ENCODE assay signal across 1 cellular context in the genomic region with DNA sequence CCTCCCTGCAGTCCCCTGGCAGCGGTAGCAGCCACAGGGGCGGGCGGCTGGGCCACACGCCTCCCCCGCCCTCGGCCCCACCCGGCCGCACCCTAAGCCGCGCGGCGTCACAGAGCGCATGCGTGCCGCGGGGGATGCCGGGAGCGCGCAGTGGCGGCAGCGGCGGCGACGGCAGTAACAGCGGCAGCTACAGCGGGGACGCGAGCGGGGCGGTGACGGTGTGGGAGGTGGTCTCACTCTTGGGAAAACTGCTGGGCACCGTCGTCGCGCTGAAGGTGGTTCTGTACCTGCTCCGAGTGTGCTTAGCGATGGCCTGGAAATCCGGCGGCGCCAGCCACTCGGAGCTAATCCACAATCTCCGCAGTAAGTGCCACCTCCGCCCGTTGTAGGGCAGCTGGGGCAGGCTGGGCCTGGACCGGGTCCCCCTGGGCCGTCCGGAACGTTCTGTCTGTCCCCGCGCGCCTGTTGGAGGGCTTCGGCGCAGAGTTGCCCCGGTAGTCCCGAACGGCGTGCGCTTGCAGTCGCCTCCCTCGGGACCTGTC.
A peak's percentile ranks its signal among the peaks of the same experiment; 100 is the strongest.
TF ChIP-seq lines count a peak whose summit lies in the region.

TSS of gene PCMT1 (plus strand) at position 148 of the 542 bp plus-strand sequence. CDS start at position 309, 161 bp downstream.

TF ChIP-seq in HepG2, 621 proteins besides CTCF, POLR2A, EP300 and RAD21 (continued from another document and continues in another):
- TF ChIP-seq, protein P1, sequence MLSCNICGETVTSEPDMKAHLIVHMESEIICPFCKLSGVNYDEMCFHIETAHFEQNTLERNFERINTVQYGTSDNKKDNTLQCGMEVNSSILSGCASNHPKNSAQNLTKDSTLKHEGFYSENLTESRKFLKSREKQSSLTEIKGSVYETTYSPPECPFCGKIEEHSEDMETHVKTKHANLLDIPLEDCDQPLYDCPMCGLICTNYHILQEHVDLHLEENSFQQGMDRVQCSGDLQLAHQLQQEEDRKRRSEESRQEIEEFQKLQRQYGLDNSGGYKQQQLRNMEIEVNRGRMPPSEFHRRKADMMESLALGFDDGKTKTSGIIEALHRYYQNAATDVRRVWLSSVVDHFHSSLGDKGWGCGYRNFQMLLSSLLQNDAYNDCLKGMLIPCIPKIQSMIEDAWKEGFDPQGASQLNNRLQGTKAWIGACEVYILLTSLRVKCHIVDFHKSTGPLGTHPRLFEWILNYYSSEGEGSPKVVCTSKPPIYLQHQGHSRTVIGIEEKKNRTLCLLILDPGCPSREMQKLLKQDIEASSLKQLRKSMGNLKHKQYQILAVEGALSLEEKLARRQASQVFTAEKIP (CRISPR knock-in tag; IDR thresholded peaks at IDR 0.05; ENCODE audit: borderline replicate concordance), result no peak
- TF ChIP-seq NCOA2 (CRISPR knock-in tag; IDR thresholded peaks at IDR 0.05) (0 out of 2 replicates have a peak, but pooled peaks have one; percentile 2), ZNF343 (CRISPR knock-in tag; IDR thresholded peaks at IDR 0.05) (peak; percentile 82; the same call in 1 of the 2 replicates), MAFF (IDR thresholded peaks at IDR 0.05; ENCODE audit: low read depth, low read length) (no peak), CBX1 (IDR thresholded peaks at IDR 0.05; ENCODE audit: low read depth) (no peak), TEAD2 (CRISPR knock-in tag; IDR thresholded peaks at IDR 0.05) (no peak; the same call in 1 of the 2 replicates), ZKSCAN1 (IDR thresholded peaks at IDR 0.05; ENCODE audit: low read length) (no peak), MATR3 (CRISPR knock-in tag; IDR thresholded peaks at IDR 0.05) (no peak), GFI1 (CRISPR knock-in tag; IDR thresholded peaks at IDR 0.05; ENCODE audit: borderline replicate concordance) (no peak), KMT2B (CRISPR knock-in tag; IDR thresholded peaks at IDR 0.05) (peak; percentile 66), FOSL2 (CRISPR knock-in tag; IDR thresholded peaks at IDR 0.05) (no peak; the same call in 1 of the 2 replicates), ZNF816 (CRISPR knock-in tag; IDR thresholded peaks at IDR 0.05; ENCODE audit: borderline replicate concordance) (0 out of 2 replicates have a peak, but pooled peaks have one; percentile 1), FOXP1 (IDR thresholded peaks at IDR 0.05) (no peak), FOXP1 (CRISPR knock-in tag; IDR thresholded peaks at IDR 0.05) (no peak), PRMT3 (CRISPR knock-in tag; IDR thresholded peaks at IDR 0.05; ENCODE audit: borderline replicate concordance, low read depth) (no peak), USF2 (IDR thresholded peaks at IDR 0.05; ENCODE audit: low read depth, low read length) (no peak), USF2 (CRISPR knock-in tag; IDR thresholded peaks at IDR 0.05; ENCODE audit: borderline replicate concordance) (no peak), SIN3A (IDR thresholded peaks at IDR 0.05; ENCODE audit: borderline replicate concordance, low read depth, low read length) (no peak), ESRRA (CRISPR knock-in tag; IDR thresholded peaks at IDR 0.05; ENCODE audit: low read depth) (no peak; the same call in none of the 2 replicates), GTF2F1 (IDR thresholded peaks at IDR 0.05; ENCODE audit: low read length) (no peak), SALL2 (CRISPR knock-in tag; IDR thresholded peaks at IDR 0.05) (peak; percentile 65; the same call in 1 of the 2 replicates), TBX2 (CRISPR knock-in tag; IDR thresholded peaks at IDR 0.05; ENCODE audit: borderline replicate concordance) (peak; percentile 67; the same call in 1 of the 2 replicates), ZNF720 (CRISPR knock-in tag; IDR thresholded peaks at IDR 0.05) (no peak), KDM4B (CRISPR knock-in tag; IDR thresholded peaks at IDR 0.05) (no peak), ZSCAN30 (CRISPR knock-in tag; IDR thresholded peaks at IDR 0.05) (no peak), SNAI1 (CRISPR knock-in tag; IDR thresholded peaks at IDR 0.05; ENCODE audit: borderline replicate concordance) (no peak), XBP1 (CRISPR knock-in tag; IDR thresholded peaks at IDR 0.05) (no peak; the same call in 1 of the 2 replicates), ZFP36 (IDR thresholded peaks at IDR 0.05; ENCODE audit: borderline replicate concordance, low read depth, low read length, partially characterized antibody) (no peak), ZNF577 (CRISPR knock-in tag; IDR thresholded peaks at IDR 0.05; ENCODE audit: borderline replicate concordance, low read depth) (no peak), ZNF841 (CRISPR knock-in tag; IDR thresholded peaks at IDR 0.05; ENCODE audit: borderline replicate concordance) (peak; percentile 56; the same call in 1 of the 2 replicates), ZNF75D (CRISPR knock-in tag; IDR thresholded peaks at IDR 0.05; ENCODE audit: borderline replicate concordance) (no peak), ZNF33A (CRISPR knock-in tag; IDR thresholded peaks at IDR 0.05; ENCODE audit: borderline replicate concordance) (no peak; the same call in 1 of the 2 replicates), ETV6 (CRISPR knock-in tag; conservative IDR thresholded peaks at IDR 0.05) (0 out of 2 replicates have a peak, but pooled peaks have one; percentile 29), HNF4G (IDR thresholded peaks at IDR 0.05; ENCODE audit: borderline replicate concordance, low read depth, low read length) (no peak), HNF4G (CRISPR knock-in tag; IDR thresholded peaks at IDR 0.05; ENCODE audit: borderline replicate concordance, low read depth) (peak; percentile 42; the same call in 1 of the 2 replicates), MYNN (CRISPR knock-in tag; IDR thresholded peaks at IDR 0.05; ENCODE audit: low read depth) (no peak), PITX1 (CRISPR knock-in tag; IDR thresholded peaks at IDR 0.05) (peak; percentile 65), REXO4 (CRISPR knock-in tag; IDR thresholded peaks at IDR 0.05; ENCODE audit: borderline replicate concordance) (no peak), NFYB (CRISPR knock-in tag; IDR thresholded peaks at IDR 0.05) (no peak), NR0B2 (CRISPR knock-in tag; IDR thresholded peaks at IDR 0.05) (no peak)
- TF ChIP-seq, protein P2, sequence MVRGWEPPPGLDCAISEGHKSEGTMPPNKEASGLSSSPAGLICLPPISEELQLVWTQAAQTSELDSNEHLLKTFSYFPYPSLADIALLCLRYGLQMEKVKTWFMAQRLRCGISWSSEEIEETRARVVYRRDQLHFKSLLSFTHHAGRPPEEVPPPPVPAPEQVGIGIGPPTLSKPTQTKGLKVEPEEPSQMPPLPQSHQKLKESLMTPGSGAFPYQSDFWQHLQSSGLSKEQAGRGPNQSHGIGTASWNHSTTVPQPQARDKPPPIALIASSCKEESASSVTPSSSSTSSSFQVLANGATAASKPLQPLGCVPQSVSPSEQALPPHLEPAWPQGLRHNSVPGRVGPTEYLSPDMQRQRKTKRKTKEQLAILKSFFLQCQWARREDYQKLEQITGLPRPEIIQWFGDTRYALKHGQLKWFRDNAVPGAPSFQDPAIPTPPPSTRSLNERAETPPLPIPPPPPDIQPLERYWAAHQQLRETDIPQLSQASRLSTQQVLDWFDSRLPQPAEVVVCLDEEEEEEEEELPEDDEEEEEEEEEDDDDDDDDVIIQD (CRISPR knock-in tag; IDR thresholded peaks at IDR 0.05; ENCODE audit: low read depth), result no peak; the same call in 1 of the 2 replicates
- TF ChIP-seq, protein P3, sequence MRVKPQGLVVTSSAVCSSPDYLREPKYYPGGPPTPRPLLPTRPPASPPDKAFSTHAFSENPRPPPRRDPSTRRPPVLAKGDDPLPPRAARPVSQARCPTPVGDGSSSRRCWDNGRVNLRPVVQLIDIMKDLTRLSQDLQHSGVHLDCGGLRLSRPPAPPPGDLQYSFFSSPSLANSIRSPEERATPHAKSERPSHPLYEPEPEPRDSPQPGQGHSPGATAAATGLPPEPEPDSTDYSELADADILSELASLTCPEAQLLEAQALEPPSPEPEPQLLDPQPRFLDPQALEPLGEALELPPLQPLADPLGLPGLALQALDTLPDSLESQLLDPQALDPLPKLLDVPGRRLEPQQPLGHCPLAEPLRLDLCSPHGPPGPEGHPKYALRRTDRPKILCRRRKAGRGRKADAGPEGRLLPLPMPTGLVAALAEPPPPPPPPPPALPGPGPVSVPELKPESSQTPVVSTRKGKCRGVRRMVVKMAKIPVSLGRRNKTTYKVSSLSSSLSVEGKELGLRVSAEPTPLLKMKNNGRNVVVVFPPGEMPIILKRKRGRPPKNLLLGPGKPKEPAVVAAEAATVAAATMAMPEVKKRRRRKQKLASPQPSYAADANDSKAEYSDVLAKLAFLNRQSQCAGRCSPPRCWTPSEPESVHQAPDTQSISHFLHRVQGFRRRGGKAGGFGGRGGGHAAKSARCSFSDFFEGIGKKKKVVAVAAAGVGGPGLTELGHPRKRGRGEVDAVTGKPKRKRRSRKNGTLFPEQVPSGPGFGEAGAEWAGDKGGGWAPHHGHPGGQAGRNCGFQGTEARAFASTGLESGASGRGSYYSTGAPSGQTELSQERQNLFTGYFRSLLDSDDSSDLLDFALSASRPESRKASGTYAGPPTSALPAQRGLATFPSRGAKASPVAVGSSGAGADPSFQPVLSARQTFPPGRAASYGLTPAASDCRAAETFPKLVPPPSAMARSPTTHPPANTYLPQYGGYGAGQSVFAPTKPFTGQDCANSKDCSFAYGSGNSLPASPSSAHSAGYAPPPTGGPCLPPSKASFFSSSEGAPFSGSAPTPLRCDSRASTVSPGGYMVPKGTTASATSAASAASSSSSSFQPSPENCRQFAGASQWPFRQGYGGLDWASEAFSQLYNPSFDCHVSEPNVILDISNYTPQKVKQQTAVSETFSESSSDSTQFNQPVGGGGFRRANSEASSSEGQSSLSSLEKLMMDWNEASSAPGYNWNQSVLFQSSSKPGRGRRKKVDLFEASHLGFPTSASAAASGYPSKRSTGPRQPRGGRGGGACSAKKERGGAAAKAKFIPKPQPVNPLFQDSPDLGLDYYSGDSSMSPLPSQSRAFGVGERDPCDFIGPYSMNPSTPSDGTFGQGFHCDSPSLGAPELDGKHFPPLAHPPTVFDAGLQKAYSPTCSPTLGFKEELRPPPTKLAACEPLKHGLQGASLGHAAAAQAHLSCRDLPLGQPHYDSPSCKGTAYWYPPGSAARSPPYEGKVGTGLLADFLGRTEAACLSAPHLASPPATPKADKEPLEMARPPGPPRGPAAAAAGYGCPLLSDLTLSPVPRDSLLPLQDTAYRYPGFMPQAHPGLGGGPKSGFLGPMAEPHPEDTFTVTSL (CRISPR knock-in tag; IDR thresholded peaks at IDR 0.05; ENCODE audit: borderline replicate concordance), result no peak
- TF ChIP-seq, protein P4, sequence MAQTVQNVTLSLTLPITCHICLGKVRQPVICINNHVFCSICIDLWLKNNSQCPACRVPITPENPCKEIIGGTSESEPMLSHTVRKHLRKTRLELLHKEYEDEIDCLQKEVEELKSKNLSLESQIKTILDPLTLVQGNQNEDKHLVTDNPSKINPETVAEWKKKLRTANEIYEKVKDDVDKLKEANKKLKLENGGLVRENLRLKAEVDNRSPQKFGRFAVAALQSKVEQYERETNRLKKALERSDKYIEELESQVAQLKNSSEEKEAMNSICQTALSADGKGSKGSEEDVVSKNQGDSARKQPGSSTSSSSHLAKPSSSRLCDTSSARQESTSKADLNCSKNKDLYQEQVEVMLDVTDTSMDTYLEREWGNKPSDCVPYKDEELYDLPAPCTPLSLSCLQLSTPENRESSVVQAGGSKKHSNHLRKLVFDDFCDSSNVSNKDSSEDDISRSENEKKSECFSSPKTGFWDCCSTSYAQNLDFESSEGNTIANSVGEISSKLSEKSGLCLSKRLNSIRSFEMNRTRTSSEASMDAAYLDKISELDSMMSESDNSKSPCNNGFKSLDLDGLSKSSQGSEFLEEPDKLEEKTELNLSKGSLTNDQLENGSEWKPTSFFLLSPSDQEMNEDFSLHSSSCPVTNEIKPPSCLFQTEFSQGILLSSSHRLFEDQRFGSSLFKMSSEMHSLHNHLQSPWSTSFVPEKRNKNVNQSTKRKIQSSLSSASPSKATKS (CRISPR knock-in tag; IDR thresholded peaks at IDR 0.05), result no peak; the same call in 1 of the 2 replicates
- TF ChIP-seq, protein P5, sequence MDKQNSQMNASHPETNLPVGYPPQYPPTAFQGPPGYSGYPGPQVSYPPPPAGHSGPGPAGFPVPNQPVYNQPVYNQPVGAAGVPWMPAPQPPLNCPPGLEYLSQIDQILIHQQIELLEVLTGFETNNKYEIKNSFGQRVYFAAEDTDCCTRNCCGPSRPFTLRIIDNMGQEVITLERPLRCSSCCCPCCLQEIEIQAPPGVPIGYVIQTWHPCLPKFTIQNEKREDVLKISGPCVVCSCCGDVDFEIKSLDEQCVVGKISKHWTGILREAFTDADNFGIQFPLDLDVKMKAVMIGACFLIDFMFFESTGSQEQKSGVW (CRISPR knock-in tag; IDR thresholded peaks at IDR 0.05; ENCODE audit: borderline replicate concordance), result no peak
- TF ChIP-seq, protein P6, sequence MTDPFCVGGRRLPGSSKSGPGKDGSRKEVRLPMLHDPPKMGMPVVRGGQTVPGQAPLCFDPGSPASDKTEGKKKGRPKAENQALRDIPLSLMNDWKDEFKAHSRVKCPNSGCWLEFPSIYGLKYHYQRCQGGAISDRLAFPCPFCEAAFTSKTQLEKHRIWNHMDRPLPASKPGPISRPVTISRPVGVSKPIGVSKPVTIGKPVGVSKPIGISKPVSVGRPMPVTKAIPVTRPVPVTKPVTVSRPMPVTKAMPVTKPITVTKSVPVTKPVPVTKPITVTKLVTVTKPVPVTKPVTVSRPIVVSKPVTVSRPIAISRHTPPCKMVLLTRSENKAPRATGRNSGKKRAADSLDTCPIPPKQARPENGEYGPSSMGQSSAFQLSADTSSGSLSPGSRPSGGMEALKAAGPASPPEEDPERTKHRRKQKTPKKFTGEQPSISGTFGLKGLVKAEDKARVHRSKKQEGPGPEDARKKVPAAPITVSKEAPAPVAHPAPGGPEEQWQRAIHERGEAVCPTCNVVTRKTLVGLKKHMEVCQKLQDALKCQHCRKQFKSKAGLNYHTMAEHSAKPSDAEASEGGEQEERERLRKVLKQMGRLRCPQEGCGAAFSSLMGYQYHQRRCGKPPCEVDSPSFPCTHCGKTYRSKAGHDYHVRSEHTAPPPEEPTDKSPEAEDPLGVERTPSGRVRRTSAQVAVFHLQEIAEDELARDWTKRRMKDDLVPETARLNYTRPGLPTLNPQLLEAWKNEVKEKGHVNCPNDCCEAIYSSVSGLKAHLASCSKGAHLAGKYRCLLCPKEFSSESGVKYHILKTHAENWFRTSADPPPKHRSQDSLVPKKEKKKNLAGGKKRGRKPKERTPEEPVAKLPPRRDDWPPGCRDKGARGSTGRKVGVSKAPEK (CRISPR knock-in tag; IDR thresholded peaks at IDR 0.05; ENCODE audit: borderline replicate concordance), result no peak
